ENCODE assay signal across 24 cellular contexts in the genomic region with DNA sequence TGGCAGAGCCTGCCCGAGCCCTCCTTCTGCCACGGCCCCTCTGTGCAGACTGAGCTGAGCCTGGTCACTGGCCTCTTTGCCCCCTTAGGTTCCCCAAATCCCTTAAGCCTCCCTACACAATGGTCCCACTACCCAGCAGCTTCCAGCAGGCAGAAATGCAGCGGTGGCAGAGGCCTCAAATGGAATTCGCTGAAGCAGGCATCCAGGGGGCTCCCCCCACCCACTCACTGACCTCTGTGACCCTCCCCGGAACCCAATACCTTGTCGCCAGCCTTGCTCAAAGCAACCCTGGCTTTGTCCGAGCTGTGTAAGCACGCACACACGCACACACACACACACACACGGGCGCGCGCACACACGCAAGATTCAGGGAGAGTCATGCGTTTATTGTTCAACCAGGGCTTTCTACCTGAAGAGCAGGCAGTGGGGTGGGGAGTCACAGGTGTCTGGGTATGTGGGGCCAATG. TPM values are rescaled to one million over a fixed set of nuclear protein-coding genes. Genes with fewer than 3 reads are reported as not detected.
DNase-seq lines count a peak whose midpoint lies in the region; ATAC-seq lines count a peak whose summit lies in the region.
"Had no signal": no experiment of that assay in that cellular context is flagged by ENCODE, and none has a peak within 500 bp of the region (broad histone marks: within the 10 kb centered on the region; RNA-seq: fewer than 3 reads in every experiment).

A gene with protein sequence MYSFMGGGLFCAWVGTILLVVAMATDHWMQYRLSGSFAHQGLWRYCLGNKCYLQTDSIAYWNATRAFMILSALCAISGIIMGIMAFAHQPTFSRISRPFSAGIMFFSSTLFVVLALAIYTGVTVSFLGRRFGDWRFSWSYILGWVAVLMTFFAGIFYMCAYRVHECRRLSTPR (minus strand): TSS at position 51 of the 466 bp plus-strand sequence. CDS start 531 bp downstream, outside the sequence.

- DNase-seq in activated naive CD4-positive, alpha-beta T cell treated with anti-CD3 and anti-CD28 coated beads, Interleukin-2, amount 50 U/mL, for 72 hours (ENCODE audit: low spot score in 2 of 2), result no peak
- DNase-seq in activated naive CD4-positive, alpha-beta T cell treated with anti-CD3 and anti-CD28 coated beads for 36 hours, result no peak
- DNase-seq in activated naive CD8-positive, alpha-beta T cell treated with anti-CD3 and anti-CD28 coated beads for 36 hours, result peak; percentile 14
- DNase-seq in NCI-H128 (lab: John Stamatoyannopoulos, UW; ENCODE audit: unreplicated experiment) (no peak), NCI-H526 (lab: John Stamatoyannopoulos, UW) (no peak), epidermal melanocyte (ENCODE audit: insufficient read length, low spot score) (no peak)
- DNase-seq: activated CD4-positive, CD25-positive, alpha-beta regulatory T cell; CD4-positive, alpha-beta memory T cell; dermis blood vessel endothelial cell; DMS79; erythroblast; IMR-90; left cardiac atrium; NCI-H1694; NCI-H82; retina; SJCRH30; T-helper 17 cell; thyroid gland had no signal

- intact Hi-C loops in activated naive CD4-positive, alpha-beta T cell treated with anti-CD3 and anti-CD28 coated beads for 36 hours (cut with micrococcal nuclease), result no loop called here

- H3K4me3 Mint-ChIP-seq in activated naive CD4-positive, alpha-beta T cell treated with anti-CD3 and anti-CD28 coated beads for 36 hours, result no peak within 1 kb of the TSS
- H3K4me3 Mint-ChIP-seq in activated naive CD8-positive, alpha-beta T cell treated with anti-CD3 and anti-CD28 coated beads for 36 hours, result no peak within 1 kb of the TSS
- no peak within 1 kb of the TSS for H3K4me3 Mint-ChIP-seq in stimulated activated naive CD8-positive, alpha-beta T cell treated with anti-CD3 and anti-CD28 coated beads, Interleukin-15, Interleukin-2, amounts not matched to agents 100 ng/mL and 50 ng/mL, for 24 hours
- H3K4me3 Mint-ChIP-seq: mesothelial cell of epicardium, T-helper 17 cell had no signal

- no peaks in the 10 kb centered on the region for H3K27me3 ChIP-seq in mononuclear cell (ENCODE audit: insufficient read depth, low read length)
- H3K27me3 ChIP-seq: breast epithelium, SJCRH30, thyroid gland had no signal

- H3K9me3 ChIP-seq in mononuclear cell (ENCODE audit: low read depth, low read length), result no peaks in the 10 kb centered on the region
- H3K9me3 ChIP-seq: breast epithelium, SJCRH30, thyroid gland had no signal

- no peaks in the 10 kb centered on the region for H3K9me3 Mint-ChIP-seq in activated naive CD4-positive, alpha-beta T cell treated with anti-CD3 and anti-CD28 coated beads, Interleukin-2, amount 50 U/mL, for 72 hours
- H3K9me3 Mint-ChIP-seq in activated naive CD4-positive, alpha-beta T cell treated with anti-CD3 and anti-CD28 coated beads for 36 hours, result no peaks in the 10 kb centered on the region
- peaks cover 1% of the 10 kb centered on the region for H3K9me3 Mint-ChIP-seq in activated naive CD8-positive, alpha-beta T cell treated with anti-CD3 and anti-CD28 coated beads for 36 hours
- no peaks in the 10 kb centered on the region for H3K9me3 Mint-ChIP-seq in stimulated activated naive CD8-positive, alpha-beta T cell treated with anti-CD3 and anti-CD28 coated beads, Interleukin-15, Interleukin-2, amounts not matched to agents 100 ng/mL and 50 ng/mL, for 24 hours
- H3K9me3 Mint-ChIP-seq: mesothelial cell of epicardium had no signal

- no peak for ATAC-seq in activated naive CD4-positive, alpha-beta T cell treated with anti-CD3 and anti-CD28 coated beads, Interleukin-2, amount 50 U/mL, for 72 hours
- ATAC-seq: left cardiac atrium, T-helper 17 cell had no signal

- no peaks in the 10 kb centered on the region for H3K27me3 Mint-ChIP-seq in activated naive CD4-positive, alpha-beta T cell treated with anti-CD3 and anti-CD28 coated beads for 36 hours (ENCODE audit: low read depth)
- H3K27me3 Mint-ChIP-seq in activated naive CD8-positive, alpha-beta T cell treated with anti-CD3 and anti-CD28 coated beads for 36 hours, result peaks cover 6% of the 10 kb centered on the region
- no peaks in the 10 kb centered on the region for H3K27me3 Mint-ChIP-seq in stimulated activated naive CD8-positive, alpha-beta T cell treated with anti-CD3 and anti-CD28 coated beads, Interleukin-15, Interleukin-2, amounts not matched to agents 100 ng/mL and 50 ng/mL, for 24 hours
- H3K27me3 Mint-ChIP-seq: CD4-positive, alpha-beta memory T cell; T-helper 17 cell had no signal

- H3K4me1 Mint-ChIP-seq in activated naive CD4-positive, alpha-beta T cell treated with anti-CD3 and anti-CD28 coated beads for 36 hours (ENCODE audit: low read depth), result peaks cover 6% of the 10 kb centered on the region
- H3K4me1 Mint-ChIP-seq in activated naive CD8-positive, alpha-beta T cell treated with anti-CD3 and anti-CD28 coated beads for 36 hours, result peaks cover 19% of the 10 kb centered on the region
- peaks cover 32% of the 10 kb centered on the region for H3K4me1 Mint-ChIP-seq in stimulated activated naive CD8-positive, alpha-beta T cell treated with anti-CD3 and anti-CD28 coated beads, Interleukin-15, Interleukin-2, amounts not matched to agents 100 ng/mL and 50 ng/mL, for 24 hours (ENCODE audit: low read depth)

- peak within 1 kb of the TSS; percentile 30 for H3K4me3 ChIP-seq in mononuclear cell (ENCODE audit: low read length)
- H3K4me3 ChIP-seq: breast epithelium, SJCRH30, thyroid gland had no signal

- no peaks in the 10 kb centered on the region for H3K36me3 Mint-ChIP-seq in activated naive CD4-positive, alpha-beta T cell treated with anti-CD3 and anti-CD28 coated beads, Interleukin-2, amount 50 U/mL, for 72 hours
- H3K36me3 Mint-ChIP-seq in activated naive CD4-positive, alpha-beta T cell treated with anti-CD3 and anti-CD28 coated beads for 36 hours (ENCODE audit: low read depth), result no peaks in the 10 kb centered on the region
- no peaks in the 10 kb centered on the region for H3K36me3 Mint-ChIP-seq in activated naive CD8-positive, alpha-beta T cell treated with anti-CD3 and anti-CD28 coated beads for 36 hours
- H3K36me3 Mint-ChIP-seq in stimulated activated naive CD8-positive, alpha-beta T cell treated with anti-CD3 and anti-CD28 coated beads, Interleukin-15, Interleukin-2, amounts not matched to agents 100 ng/mL and 50 ng/mL, for 24 hours (ENCODE audit: low read depth), result no peaks in the 10 kb centered on the region
- H3K36me3 Mint-ChIP-seq: CD4-positive, alpha-beta memory T cell; mesothelial cell of epicardium had no signal

- CTCF ChIA-PET in activated naive CD4-positive, alpha-beta T cell treated with anti-CD3 and anti-CD28 coated beads for 36 hours (lab: Charles Lee), result interaction anchor here (0.6 kb wide), 2 partner anchors 51 to 877 kb away, joined by 3 to 4 read pairs; no protein-coding TSS in a partner anchor

- H3K27ac Mint-ChIP-seq in activated naive CD4-positive, alpha-beta T cell treated with anti-CD3 and anti-CD28 coated beads, Interleukin-2, amount 50 U/mL, for 72 hours, result peak within 1 kb of the TSS; percentile 22 to 71
- no peak within 1 kb of the TSS for H3K27ac Mint-ChIP-seq in activated naive CD4-positive, alpha-beta T cell treated with anti-CD3 and anti-CD28 coated beads for 36 hours
- H3K27ac Mint-ChIP-seq in activated naive CD8-positive, alpha-beta T cell treated with anti-CD3 and anti-CD28 coated beads for 36 hours, result no peak within 1 kb of the TSS
- peak within 1 kb of the TSS; percentile 62 for H3K27ac Mint-ChIP-seq in stimulated activated naive CD8-positive, alpha-beta T cell treated with anti-CD3 and anti-CD28 coated beads, Interleukin-15, Interleukin-2, amounts not matched to agents 100 ng/mL and 50 ng/mL, for 24 hours
- H3K27ac Mint-ChIP-seq: mesothelial cell of epicardium, T-helper 17 cell had no signal

- H3K4me1 ChIP-seq in mononuclear cell (ENCODE audit: insufficient read depth, low read length), result peaks cover 14% of the 10 kb centered on the region
- H3K4me1 ChIP-seq: breast epithelium, SJCRH30, thyroid gland had no signal

RNA-seq across cellular contexts. Expression of the gene that starts here (rescaled TPM):
- total RNA-seq in activated naive CD4-positive, alpha-beta T cell treated with anti-CD3 and anti-CD28 coated beads, Interleukin-2, amount 50 U/mL, for 72 hours, result 1 to 10 TPM in 1 of 2 donors, not detected in 1; 1.2 TPM
- total RNA-seq in activated naive CD4-positive, alpha-beta T cell treated with anti-CD3 and anti-CD28 coated beads for 36 hours, result not detected
- total RNA-seq in activated naive CD8-positive, alpha-beta T cell treated with anti-CD3 and anti-CD28 coated beads for 36 hours, result not detected
- 0.21 TPM for total RNA-seq in mononuclear cell
- total RNA-seq: breast epithelium; CD4-positive, alpha-beta memory T cell; dermis blood vessel endothelial cell; frontal cortex; IMR-90; left cardiac atrium; mesothelial cell of epicardium; SJCRH30; T-helper 17 cell; thyroid gland had no signal

Comparison
In these comparisons a context has a peak if more than half of its experiments do, and no peak if none do; other contexts are left out.
1. H3K27ac Mint-ChIP-seq: peak in activated naive CD4-positive, alpha-beta T cell treated with anti-CD3 and anti-CD28 coated beads, Interleukin-2, amount 50 U/mL, for 72 hours (2 of 2) and stimulated activated naive CD8-positive, alpha-beta T cell treated with anti-CD3 and anti-CD28 coated beads, Interleukin-15, Interleukin-2, amounts not matched to agents 100 ng/mL and 50 ng/mL, for 24 hours (single experiment); none in activated naive CD4-positive, alpha-beta T cell treated with anti-CD3 and anti-CD28 coated beads for 36 hours (single experiment) and activated naive CD8-positive, alpha-beta T cell treated with anti-CD3 and anti-CD28 coated beads for 36 hours (single experiment).
2. Peak in DNase-seq in activated naive CD8-positive, alpha-beta T cell treated with anti-CD3 and anti-CD28 coated beads for 36 hours; RNA of the gene not detected or under 1 TPM.